ENCODE assay signal across 9 cellular contexts in genomic region chr18:77068890-77069312, GRCh38.
DNase-seq lines count a peak whose midpoint lies in the region; ATAC-seq and TF ChIP-seq lines count a peak whose summit lies in the region.
"Had no signal": no experiment of that assay in that cellular context is flagged by ENCODE, and none has a peak within 500 bp of the region (broad histone marks: within the 10 kb centered on the region; RNA-seq: fewer than 3 reads in every experiment).

No MANE protein-coding gene starts in this region.

- intact Hi-C loops in activated naive CD4-positive, alpha-beta T cell treated with anti-CD3 and anti-CD28 coated beads for 36 hours (cut with micrococcal nuclease), result loop anchor here (1.0 to 10.0 kb wide), 5 partner anchors 14 to 694 kb away; no protein-coding TSS in a partner anchor

- H3K36me3 Mint-ChIP-seq in activated naive CD4-positive, alpha-beta T cell treated with anti-CD3 and anti-CD28 coated beads for 36 hours (ENCODE audit: low read depth), result peaks cover 35% of the 10 kb centered on the region

- H3K4me1 ChIP-seq in mucosa of rectum (ENCODE audit: control insufficient read depth in 2 of 2, insufficient read depth in 2 of 2, low read length in 2 of 2) (peaks cover 23 to 25% of the 10 kb centered on the region in 2 donors), urinary bladder (ENCODE audit: insufficient read depth) (no peaks in the 10 kb centered on the region)

- H3K27ac ChIP-seq in mucosa of rectum (ENCODE audit: low read depth in 2 of 2, low read length in 2 of 2) (peak overlapping the region; percentile 72 to 74), urinary bladder (ENCODE audit: low read depth) (peak overlapping the region; percentile 71)

- H3K9me3 Mint-ChIP-seq in activated naive CD4-positive, alpha-beta T cell treated with anti-CD3 and anti-CD28 coated beads for 36 hours, result peaks cover 1% of the 10 kb centered on the region

- peak overlapping the region in 1 of 2 donors; percentile 42 for H3K9ac ChIP-seq in mucosa of rectum (ENCODE audit: low read depth in 1 of 2, low read length in 2 of 2)

- no peaks in the 10 kb centered on the region for H3K27me3 Mint-ChIP-seq in activated naive CD4-positive, alpha-beta T cell treated with anti-CD3 and anti-CD28 coated beads for 36 hours (ENCODE audit: low read depth)

- H3K4me3 ChIP-seq in astrocyte of the cerebellum (ENCODE audit: low read depth, low read length) (no peak overlapping the region), mucosa of rectum (ENCODE audit: low read length in 2 of 2) (no peak overlapping the region), urinary bladder (ENCODE audit: low read depth, low read length) (no peak overlapping the region)

- no peak for ATAC-seq in GM18520 (IDR thresholded peaks at IDR 0.05; ENCODE audit: unreplicated experiment)
- ATAC-seq in HG02763 (IDR thresholded peaks at IDR 0.05; ENCODE audit: unreplicated experiment), result no peak

- no peaks in the 10 kb centered on the region for H3K27me3 ChIP-seq in mucosa of rectum (ENCODE audit: control insufficient read depth in 2 of 2, insufficient read depth in 2 of 2, low read length in 2 of 2)

- TF ChIP-seq CTCF in astrocyte of the cerebellum (IDR thresholded peaks at IDR 0.05; ENCODE audit: low read depth, low read length, missing control alignments), result peak; percentile 21

- peak overlapping the region; percentile 19 for H3K4me3 Mint-ChIP-seq in activated naive CD4-positive, alpha-beta T cell treated with anti-CD3 and anti-CD28 coated beads for 36 hours

- peak overlapping the region; percentile 92 for H3K27ac Mint-ChIP-seq in activated naive CD4-positive, alpha-beta T cell treated with anti-CD3 and anti-CD28 coated beads for 36 hours

- in situ Hi-C loops in astrocyte of the cerebellum (cut with HindIII; ENCODE audit: low sequenced_read_pairs), result no loop called here

- 55% methylated on average over 7 of the region's 7 CpGs for WGBS in urinary bladder

- DNase-seq in activated naive CD4-positive, alpha-beta T cell treated with anti-CD3 and anti-CD28 coated beads for 36 hours, result no peak
- DNase-seq in activated naive CD4-positive, alpha-beta T cell treated with Interleukin-2 at 50 U/mL for 16 hours, result no peak
- no peak for DNase-seq in astrocyte of the cerebellum (ENCODE audit: low read depth)
- no peak for DNase-seq in SIG-M5 (lab: John Stamatoyannopoulos, UW)
- DNase-seq: hypothalamus had no signal

- H3K9me3 ChIP-seq in mucosa of rectum (ENCODE audit: control insufficient read depth in 2 of 2, low read length in 2 of 2), result no peaks in the 10 kb centered on the region

- H3K4me1 Mint-ChIP-seq in activated naive CD4-positive, alpha-beta T cell treated with anti-CD3 and anti-CD28 coated beads for 36 hours (ENCODE audit: low read depth), result peaks cover 97% of the 10 kb centered on the region

- CTCF ChIA-PET in activated naive CD4-positive, alpha-beta T cell treated with anti-CD3 and anti-CD28 coated beads for 36 hours (lab: Charles Lee), result interaction anchor here (0.6 to 4.9 kb wide), 9 partner anchors 13 to 268 kb away, joined by 3 to 21 read pairs (median 3); no protein-coding TSS in a partner anchor

- H3K36me3 ChIP-seq in mucosa of rectum (ENCODE audit: control insufficient read depth in 2 of 2, insufficient read depth in 2 of 2, low read length in 2 of 2), result peaks cover 0 to 4% of the 10 kb centered on the region in 2 donors
- no peaks in the 10 kb centered on the region for H3K36me3 ChIP-seq in urinary bladder (ENCODE audit: insufficient read depth)
